8 cellular contexts compared by ENCODE assay signal in the genomic region with DNA sequence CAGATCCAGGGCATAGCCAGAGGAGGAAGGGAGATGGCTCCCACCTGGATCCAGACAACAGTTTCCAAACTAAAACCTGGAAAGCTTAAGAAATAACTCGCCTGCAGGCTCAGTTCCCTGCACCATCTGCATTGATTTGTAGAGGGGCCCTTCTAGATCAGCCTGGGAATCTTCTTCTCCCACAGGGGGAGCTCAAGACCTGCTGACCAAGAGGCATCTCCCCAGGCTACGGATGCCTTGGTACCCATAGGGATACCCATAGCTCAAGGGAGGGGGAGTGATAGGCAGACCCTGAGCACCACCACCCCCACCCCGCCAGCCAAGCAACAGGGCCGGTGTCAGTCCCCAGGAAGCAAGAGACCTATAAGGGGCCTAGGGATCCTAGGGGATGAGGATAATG. TPM values are rescaled to one million over a fixed set of nuclear protein-coding genes. Genes with fewer than 3 reads are reported as not detected.
DNase-seq lines count a peak whose midpoint lies in the region; ATAC-seq, FAIRE-seq and TF ChIP-seq lines count a peak whose summit lies in the region.

No MANE protein-coding gene starts in this region.

- no TSS peak for BruUV-seq in HepG2 (replicated peaks; lab: Mats Ljungman, UMichigan)

- no peaks in the 10 kb centered on the region for H3K4me1 Mint-ChIP-seq in activated B cell treated with CpG ODN at 0.5 μM for 24 hours

- ATAC-seq in heart left ventricle (peak in 3 of 4 donors; percentile 24 to 51 (median 29)), activated B cell treated with CpG ODN at 0.5 μM for 24 hours (ENCODE audit: low read depth) (peak; percentile 37), HepG2 (peak; percentile 94)

- intact Hi-C loops in heart left ventricle (cut with DNase I) (no loop called here), activated B cell treated with CpG ODN at 0.5 μM for 24 hours (cut with micrococcal nuclease) (loop anchor here (1.0 kb wide), 2 partner anchors 166 to 421 kb away; no protein-coding TSS in a partner anchor), HepG2 (cut with micrococcal nuclease; ENCODE audit: unreplicated experiment) (loop anchor here (1.0 to 5.0 kb wide), 4 partner anchors 77 to 420 kb away; no protein-coding TSS in a partner anchor), vagina (cut with DNase I) (no loop called here), spleen (cut with DNase I; ENCODE audit: low total_unique reads) (no loop called here)

- no peaks in the 10 kb centered on the region for H3K79me2 ChIP-seq in HepG2 (ENCODE audit: insufficient read depth, low read length)

- H3K36me3 Mint-ChIP-seq in activated B cell treated with CpG ODN at 0.5 μM for 24 hours (ENCODE audit: low read depth): no peaks in the 10 kb centered on the region

- no peak for TF ChIP-seq EP300 in HepG2 (IDR thresholded peaks at IDR 0.05; ENCODE audit: low read depth in 2 of 2, low read length in 2 of 2)
- no peak for TF ChIP-seq EP300 in HepG2 (CRISPR knock-in tag; IDR thresholded peaks at IDR 0.05; ENCODE audit: borderline replicate concordance)

- no peak for FAIRE-seq in HepG2 (lab: Jason Lieb, UNC)

- no peak overlapping the region for H3K27ac ChIP-seq in heart left ventricle
- H3K27ac ChIP-seq in right atrium auricular region: no peak overlapping the region
- no peak overlapping the region for H3K27ac ChIP-seq in HepG2 (ENCODE audit: extremely low read length, insufficient read depth, low read length)
- no peak overlapping the region for H3K27ac ChIP-seq in vagina
- no peak overlapping the region for H3K27ac ChIP-seq in spleen

- 69 to 76% (median 74%) methylated on average over 4 of the region's 4 CpGs for WGBS in heart left ventricle, 4 donors
- 0% methylated on average over 3 of the region's 4 CpGs for WGBS in HepG2 (ENCODE audit: low lambda C conversion rate)
- WGBS in spleen, 5 donors: 46 to 67% (median 57%) methylated on average over 4 of the region's 4 CpGs

- TF ChIP-seq POLR2A in heart left ventricle (IDR thresholded peaks at IDR 0.05): no peak
- no peak for TF ChIP-seq POLR2A in HepG2 (IDR thresholded peaks at IDR 0.05; ENCODE audit: insufficient read depth in 1 of 2, low read depth in 2 of 2, low read length in 2 of 2)
- no peak for TF ChIP-seq POLR2A in vagina (IDR thresholded peaks at IDR 0.05)
- TF ChIP-seq POLR2A in spleen (IDR thresholded peaks at IDR 0.05): no peak

- peaks cover 0 to 6% (median 0%) of the 10 kb centered on the region in 12 donors for H3K4me1 ChIP-seq in heart left ventricle
- H3K4me1 ChIP-seq in right atrium auricular region: no peaks in the 10 kb centered on the region
- no peaks in the 10 kb centered on the region for H3K4me1 ChIP-seq in HepG2 (ENCODE audit: insufficient read depth, low read length)
- no peaks in the 10 kb centered on the region for H3K4me1 ChIP-seq in vagina
- H3K4me1 ChIP-seq in spleen: no peaks in the 10 kb centered on the region

- H3K4me3 ChIP-seq in heart left ventricle (no peak overlapping the region), right atrium auricular region (no peak overlapping the region), HepG2 (replicated peaks in 1 of 3; ENCODE audit: insufficient read depth in 1 of 3, low read depth in 2 of 3, low read length in 3 of 3) (no peak overlapping the region), vagina (no peak overlapping the region), spleen (no peak overlapping the region)

- no peak overlapping the region for H2AFZ ChIP-seq in HepG2 (ENCODE audit: low read length)

- peaks cover 7% of the 10 kb centered on the region for H3K27me3 Mint-ChIP-seq in activated B cell treated with CpG ODN at 0.5 μM for 24 hours

- H3K4me2 ChIP-seq in HepG2 (ENCODE audit: low read depth, low read length): no peak overlapping the region

- no peak overlapping the region for H3K27ac Mint-ChIP-seq in activated B cell treated with CpG ODN at 0.5 μM for 24 hours

- POLR2A ChIA-PET in activated B cell treated with CpG ODN at 0.5 μM for 24 hours (lab: Charles Lee) (interaction anchor here (0.6 kb wide), 1 partner anchor 421 kb away, joined by 5 read pairs; no protein-coding TSS in a partner anchor), HepG2 (lab: Yijun Ruan, JAX) (no interaction called here)

- DNase-seq in heart left ventricle (no peak), right atrium auricular region (ENCODE audit: low spot score) (no peak), HPDE6-E6E7 (ENCODE audit: extremely low spot score) (peak; percentile 4), activated B cell treated with CpG ODN at 0.5 μM for 24 hours (no peak), HepG2 (ENCODE audit: low spot score) (peak; percentile 30), vagina (ENCODE audit: extremely low spot score in 2 of 2) (no peak), spleen (no peak), T-helper 9 cell (no peak)

- in situ Hi-C loops in HepG2 (cut with HindIII; ENCODE audit: extremely low pct_ligation_motif_present, low pct_unique_long_range_greater_than_20kb): no loop called here

- H3K27me3 ChIP-seq in heart left ventricle (no peaks in the 10 kb centered on the region), right atrium auricular region (no peaks in the 10 kb centered on the region), HepG2 (ENCODE audit: control insufficient read depth in 1 of 2, insufficient read depth in 2 of 2, low read length in 2 of 2) (no peaks in the 10 kb centered on the region), vagina (no peaks in the 10 kb centered on the region), spleen (replicated peaks in 1 of 7) (no peaks in the 10 kb centered on the region)

- TF ChIP-seq CTCF in heart left ventricle (IDR thresholded peaks at IDR 0.05) (peak in 5 of 12 donors; percentile 7 to 33 (median 13)), right atrium auricular region (IDR thresholded peaks at IDR 0.05) (peak in 1 of 2 donors; percentile 45), activated B cell treated with CpG ODN at 0.5 μM for 24 hours (IDR thresholded peaks at IDR 0.05) (no peak), HepG2 (CRISPR knock-in tag; IDR thresholded peaks at IDR 0.05) (peak; percentile 62), vagina (IDR thresholded peaks at IDR 0.05) (no peak), spleen (IDR thresholded peaks at IDR 0.05 in 8 of 11, conservative IDR thresholded peaks at IDR 0.05 in 3 of 11) (peak in 3 of 11 experiments; percentile 9 to 25 (median 9))

- H3K9ac ChIP-seq in HepG2 (ENCODE audit: insufficient read depth, low read depth, low read length): no peak overlapping the region

- 0 out of 2 replicates have a peak, but pooled peaks have one; percentile 25 for TF ChIP-seq RAD21 in HepG2 (CRISPR knock-in tag; IDR thresholded peaks at IDR 0.05)

- H3K4me3 Mint-ChIP-seq in activated B cell treated with CpG ODN at 0.5 μM for 24 hours: no peak overlapping the region

- no peaks in the 10 kb centered on the region for H3K36me3 ChIP-seq in heart left ventricle
- no peaks in the 10 kb centered on the region for H3K36me3 ChIP-seq in right atrium auricular region
- H3K36me3 ChIP-seq in HepG2 (replicated peaks in 1 of 2; ENCODE audit: control insufficient read depth in 1 of 2, insufficient read depth in 2 of 2, low read length in 2 of 2): no peaks in the 10 kb centered on the region
- no peaks in the 10 kb centered on the region for H3K36me3 ChIP-seq in vagina
- no peaks in the 10 kb centered on the region for H3K36me3 ChIP-seq in spleen

- no peaks in the 10 kb centered on the region for H3K9me3 Mint-ChIP-seq in activated B cell treated with CpG ODN at 0.5 μM for 24 hours

- CTCF ChIA-PET in activated B cell treated with CpG ODN at 0.5 μM for 24 hours (lab: Charles Lee): interaction anchor here (1.1 kb wide), 4 partner anchors 164 to 232 kb away, joined by 3 to 9 read pairs (median 4); no protein-coding TSS in a partner anchor
- CTCF ChIA-PET in HepG2 (lab: Yijun Ruan, JAX; ENCODE audit: low intra/inter-chr PET ratio, low total read pairs): interaction anchor here (1.4 to 1.5 kb wide), 2 partner anchors 76 to 166 kb away, joined by 9 to 11 read pairs; no protein-coding TSS in a partner anchor

- H3K9me3 ChIP-seq in heart left ventricle: no peaks in the 10 kb centered on the region
- H3K9me3 ChIP-seq in right atrium auricular region: no peaks in the 10 kb centered on the region
- no peaks in the 10 kb centered on the region for H3K9me3 ChIP-seq in HepG2 (ENCODE audit: low read length)
- no peaks in the 10 kb centered on the region for H3K9me3 ChIP-seq in vagina
- H3K9me3 ChIP-seq in spleen: no peaks in the 10 kb centered on the region

- H4K20me1 ChIP-seq in HepG2 (ENCODE audit: insufficient read depth, low read length): no peaks in the 10 kb centered on the region

TF ChIP-seq in HepG2, 621 proteins besides CTCF, POLR2A, EP300 and RAD21 (continues in another document):
- TF ChIP-seq STAG1 (CRISPR knock-in tag; IDR thresholded peaks at IDR 0.05) (peak; percentile 65), ZNF446 (CRISPR knock-in tag; IDR thresholded peaks at IDR 0.05) (no peak), MTA1 (CRISPR knock-in tag; IDR thresholded peaks at IDR 0.05; ENCODE audit: borderline replicate concordance) (no peak)

RNA-seq across cellular contexts. Expression of gene DCLK3, which starts 28.0 kb away (rescaled TPM):
- under 1 TPM in 8 of 9 donors, not detected in 1; 0.09 to 0.48 (median 0.15) TPM for total RNA-seq in heart left ventricle
- polyA plus RNA-seq in heart left ventricle: under 1 TPM; 0.08 to 0.26 TPM
- total RNA-seq in right atrium auricular region: under 1 TPM; 0.08 to 0.15 TPM
- total RNA-seq in activated B cell treated with CpG ODN at 0.5 μM for 24 hours: not detected in 2 replicates
- not detected in 2 replicates for total RNA-seq in HepG2 (2016; rRNA removed; fragmentation: Illumina TruSeq; extraction: Trizol)
- total RNA-seq in HepG2 (2016; cell fraction: cytosol; rRNA removed; fragmentation: Illumina TruSeq; extraction: Trizol; ENCODE audit: low read depth): not detected in 2 replicates
- not detected in 2 replicates for total RNA-seq in HepG2 (2016; cell fraction: insoluble cytoplasmic fraction; rRNA removed; fragmentation: Illumina TruSeq; extraction: Trizol)
- not detected in 2 replicates for total RNA-seq in HepG2 (2016; cell fraction: membrane; rRNA removed; fragmentation: Illumina TruSeq; extraction: Trizol)
- not detected in 2 replicates for total RNA-seq in HepG2 (2016; cell fraction: nucleus; rRNA removed; fragmentation: Illumina TruSeq; extraction: Trizol)
- not detected in 2 replicates for polyA plus RNA-seq in HepG2 (2011; rRNA removed)
- not detected in 2 replicates for polyA plus RNA-seq in HepG2 (2011; cell fraction: cytosol; rRNA removed)
- not detected in 2 replicates for polyA plus RNA-seq in HepG2 (2011; cell fraction: nucleus; rRNA removed)
- not detected in 2 replicates for polyA plus RNA-seq in HepG2 (2012)
- not detected in 2 replicates for polyA plus RNA-seq in HepG2 (2016; cell fraction: cytosol; fragmentation: Illumina TruSeq; extraction: Trizol; ENCODE audit: low read depth)
- not detected in 2 replicates for polyA plus RNA-seq in HepG2 (2016; cell fraction: insoluble cytoplasmic fraction; fragmentation: Illumina TruSeq; extraction: Trizol; ENCODE audit: low read depth)
- not detected in 2 replicates for polyA plus RNA-seq in HepG2 (2016; cell fraction: membrane; fragmentation: Illumina TruSeq; extraction: Trizol; ENCODE audit: low read depth)
- not detected in 2 replicates for polyA plus RNA-seq in HepG2 (2016; cell fraction: nucleus; fragmentation: Illumina TruSeq; extraction: Trizol; ENCODE audit: insufficient read depth, low read depth)
- polyA minus RNA-seq in HepG2 (2011; rRNA and poly(A)+ RNA removed; ENCODE audit: low replicate concordance): not detected in 2 replicates
- not detected in 2 replicates for polyA minus RNA-seq in HepG2 (2011; cell fraction: cytosol; rRNA and poly(A)+ RNA removed)
- polyA minus RNA-seq in HepG2 (2011; cell fraction: nucleus; rRNA and poly(A)+ RNA removed): not detected in 2 replicates
- not detected for total RNA-seq in vagina
- total RNA-seq in spleen: not detected
- polyA plus RNA-seq in spleen: under 1 TPM in 1 of 3 donors, not detected in 2; 0.02 TPM

Comparison
In these comparisons a context has a peak if more than half of its experiments do, and no peak if none do; other contexts are left out.
1. ATAC-seq: peak in every context shown above with its lines; median percentile 94 in HepG2; 37 in activated B cell treated with CpG ODN at 0.5 μM for 24 hours; 29 in heart left ventricle.
2. DNase-seq: peak in HPDE6-E6E7 (single experiment) and HepG2 (single experiment); none in heart left ventricle (0 of 5), right atrium auricular region (single experiment), activated B cell treated with CpG ODN at 0.5 μM for 24 hours (single experiment), vagina (0 of 2), spleen (single experiment) and T-helper 9 cell (single experiment).
3. intact Hi-C loops: an anchor here in activated B cell treated with CpG ODN at 0.5 μM for 24 hours (1.0 kb wide) and HepG2 (1.0 to 5.0 kb wide); none called in heart left ventricle, vagina and spleen.